ENCODE assay signal across 13 cellular contexts in the genomic region with DNA sequence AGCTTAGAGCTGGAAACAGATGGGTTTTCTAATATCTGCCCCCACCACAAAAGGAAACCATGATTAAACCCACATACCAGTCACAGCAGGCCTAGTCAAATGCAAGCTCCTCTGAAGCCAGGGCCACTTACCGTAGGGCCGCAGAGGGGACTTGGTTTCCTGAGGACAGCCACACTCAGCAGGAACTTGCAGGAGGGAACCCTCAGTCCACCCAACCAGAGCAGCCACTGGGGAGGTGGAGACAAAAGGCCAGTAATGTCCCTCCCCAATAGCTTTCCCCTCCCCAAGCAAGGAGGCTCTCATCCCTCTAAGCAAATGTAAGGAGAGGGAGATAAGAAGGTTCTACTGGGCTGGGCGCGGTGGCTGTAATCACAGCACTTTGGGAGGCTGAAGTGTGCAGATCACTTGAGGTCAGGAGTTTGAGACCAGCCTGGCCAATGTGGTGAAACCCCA.
A peak's percentile ranks its signal among the peaks of the same experiment; 100 is the strongest.
DNase-seq lines count a peak whose midpoint lies in the region; ATAC-seq and TF ChIP-seq lines count a peak whose summit lies in the region.
"Had no signal": no experiment of that assay in that cellular context is flagged by ENCODE, and none has a peak within 500 bp of the region (broad histone marks: within the 10 kb centered on the region; RNA-seq: fewer than 3 reads in every experiment).

No MANE protein-coding gene starts in this region.

- H3K4me3 Mint-ChIP-seq in WTC11: no peak overlapping the region
- no peak overlapping the region for H3K4me3 Mint-ChIP-seq in HFFc6

- H3K36me3 Mint-ChIP-seq in WTC11 (0 out of 2 replicates have a peak, but pooled peaks cover 3% of the 10 kb centered on the region), HFFc6 (ENCODE audit: low read depth) (no peaks in the 10 kb centered on the region)

- H3K9me3 ChIP-seq in HUES48 (ENCODE audit: control insufficient read depth, insufficient read depth, low read length): no peaks in the 10 kb centered on the region
- H3K9me3 ChIP-seq in psoas muscle: no peaks in the 10 kb centered on the region
- H3K9me3 ChIP-seq: BE2C, spleen had no signal

- H3K9me3 Mint-ChIP-seq in WTC11 (no peaks in the 10 kb centered on the region), HFFc6 (no peaks in the 10 kb centered on the region)

- H3K27me3 Mint-ChIP-seq in WTC11 (ENCODE audit: low read depth): no peaks in the 10 kb centered on the region
- no peaks in the 10 kb centered on the region; the same call in 1 of the 2 replicates for H3K27me3 Mint-ChIP-seq in HFFc6 (ENCODE audit: insufficient read depth)

- H3K4me1 ChIP-seq in HUES48 (ENCODE audit: control insufficient read depth, insufficient read depth, low read length): peaks cover 22% of the 10 kb centered on the region
- no peaks in the 10 kb centered on the region for H3K4me1 ChIP-seq in psoas muscle
- H3K4me1 ChIP-seq: BE2C had no signal

- POLR2A ChIA-PET in WTC11 (lab: Charles Lee): interaction anchor here (0.6 kb wide), 1 partner anchor 18 kb away, joined by 3 read pairs; no protein-coding TSS in a partner anchor

- 93 to 96% (median 95%) methylated on average over 4 of the region's 4 CpGs for WGBS in psoas muscle, 3 donors

- CTCF ChIA-PET in WTC11 (lab: Charles Lee): interaction anchor here (1.8 kb wide), 1 partner anchor 26 kb away, joined by 5 read pairs; no protein-coding TSS in a partner anchor

- TF ChIP-seq CTCF in WTC11 (IDR thresholded peaks at IDR 0.05) (no peak), HFFc6 (IDR thresholded peaks at IDR 0.05) (no peak), psoas muscle (IDR thresholded peaks at IDR 0.05) (no peak)

- H3K4me1 Mint-ChIP-seq in WTC11: peaks cover 61% of the 10 kb centered on the region
- peaks cover 8% of the 10 kb centered on the region for H3K4me1 Mint-ChIP-seq in HFFc6 (ENCODE audit: low read depth)

- intact Hi-C loops in psoas muscle (cut with DNase I): loop anchor here in 1 of 2 donors (10.0 kb wide), 1 partner anchor 647 kb away; no protein-coding TSS in a partner anchor

- H3K27ac Mint-ChIP-seq in WTC11 (peak overlapping the region; percentile 59), HFFc6 (no peak overlapping the region)

- no peaks in the 10 kb centered on the region for H3K36me3 ChIP-seq in HUES48 (ENCODE audit: control insufficient read depth, insufficient read depth, low read length)
- H3K36me3 ChIP-seq in psoas muscle (ENCODE audit: insufficient read depth in 1 of 2, low read depth in 1 of 2): no peaks in the 10 kb centered on the region
- H3K36me3 ChIP-seq: BE2C, spleen had no signal

- H3K27me3 ChIP-seq in HUES48 (ENCODE audit: control insufficient read depth, insufficient read depth, low read length): no peaks in the 10 kb centered on the region
- H3K27me3 ChIP-seq in psoas muscle (ENCODE audit: insufficient read depth in 3 of 3, low read length in 2 of 3): no peaks in the 10 kb centered on the region
- H3K27me3 ChIP-seq: BE2C, spleen had no signal

- H3K4me3 ChIP-seq in HUES48 (ENCODE audit: low read depth, low read length) (no peak overlapping the region), psoas muscle (no peak overlapping the region)
- H3K4me3 ChIP-seq: spleen had no signal

- ATAC-seq in WTC11 (peak; percentile 87), psoas muscle (no peak), GM21360 (IDR thresholded peaks at IDR 0.05; ENCODE audit: unreplicated experiment) (no peak)
- ATAC-seq: Panc1 had no signal

- peak; percentile 60 for DNase-seq in CMK (ENCODE audit: low read depth)
- DNase-seq in WTC11 (ENCODE audit: low spot score): peak; percentile 44
- DNase-seq in iPS-NIHi11 (ENCODE audit: low spot score): peak; percentile 61
- DNase-seq in HFFc6: no peak
- DNase-seq in HuH-7 (ENCODE audit: low spot score): no peak
- no peak for DNase-seq in psoas muscle
- DNase-seq: activated CD4-positive, CD25-positive, alpha-beta regulatory T cell; BE2C; Karpas-422; spleen had no signal

- peak overlapping the region; percentile 71 for H3K27ac ChIP-seq in HUES48 (ENCODE audit: low read depth, low read length)
- H3K27ac ChIP-seq in psoas muscle: no peak overlapping the region
- H3K27ac ChIP-seq: spleen had no signal

- H3K9ac ChIP-seq in HUES48 (ENCODE audit: low read depth, low read length): no peak overlapping the region

TF ChIP-seq in WTC11, 78 proteins besides CTCF, POLR2A, EP300 and RAD21:
- TF ChIP-seq, protein P1, sequence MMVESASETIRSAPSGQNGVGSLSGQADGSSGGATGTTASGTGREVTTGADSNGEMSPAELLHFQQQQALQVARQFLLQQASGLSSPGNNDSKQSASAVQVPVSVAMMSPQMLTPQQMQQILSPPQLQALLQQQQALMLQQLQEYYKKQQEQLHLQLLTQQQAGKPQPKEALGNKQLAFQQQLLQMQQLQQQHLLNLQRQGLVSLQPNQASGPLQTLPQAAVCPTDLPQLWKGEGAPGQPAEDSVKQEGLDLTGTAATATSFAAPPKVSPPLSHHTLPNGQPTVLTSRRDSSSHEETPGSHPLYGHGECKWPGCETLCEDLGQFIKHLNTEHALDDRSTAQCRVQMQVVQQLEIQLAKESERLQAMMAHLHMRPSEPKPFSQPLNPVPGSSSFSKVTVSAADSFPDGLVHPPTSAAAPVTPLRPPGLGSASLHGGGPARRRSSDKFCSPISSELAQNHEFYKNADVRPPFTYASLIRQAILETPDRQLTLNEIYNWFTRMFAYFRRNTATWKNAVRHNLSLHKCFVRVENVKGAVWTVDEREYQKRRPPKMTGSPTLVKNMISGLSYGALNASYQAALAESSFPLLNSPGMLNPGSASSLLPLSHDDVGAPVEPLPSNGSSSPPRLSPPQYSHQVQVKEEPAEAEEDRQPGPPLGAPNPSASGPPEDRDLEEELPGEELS (CRISPR knock-in tag; IDR thresholded peaks at IDR 0.05): peak; percentile 46; the same call in 1 of the 2 replicates
- TF ChIP-seq, protein P2, sequence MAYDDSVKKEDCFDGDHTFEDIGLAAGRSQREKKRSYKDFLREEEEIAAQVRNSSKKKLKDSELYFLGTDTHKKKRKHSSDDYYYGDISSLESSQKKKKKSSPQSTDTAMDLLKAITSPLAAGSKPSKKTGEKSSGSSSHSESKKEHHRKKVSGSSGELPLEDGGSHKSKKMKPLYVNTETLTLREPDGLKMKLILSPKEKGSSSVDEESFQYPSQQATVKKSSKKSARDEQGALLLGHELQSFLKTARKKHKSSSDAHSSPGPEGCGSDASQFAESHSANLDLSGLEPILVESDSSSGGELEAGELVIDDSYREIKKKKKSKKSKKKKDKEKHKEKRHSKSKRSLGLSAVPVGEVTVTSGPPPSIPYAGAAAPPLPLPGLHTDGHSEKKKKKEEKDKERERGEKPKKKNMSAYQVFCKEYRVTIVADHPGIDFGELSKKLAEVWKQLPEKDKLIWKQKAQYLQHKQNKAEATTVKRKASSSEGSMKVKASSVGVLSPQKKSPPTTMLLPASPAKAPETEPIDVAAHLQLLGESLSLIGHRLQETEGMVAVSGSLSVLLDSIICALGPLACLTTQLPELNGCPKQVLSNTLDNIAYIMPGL (CRISPR knock-in tag; IDR thresholded peaks at IDR 0.05): no peak
- peak; percentile 53 for TF ChIP-seq ZNF423 (CRISPR knock-in tag; IDR thresholded peaks at IDR 0.05)
- TF ChIP-seq SP1 (CRISPR knock-in tag; conservative IDR thresholded peaks at IDR 0.05): peak; percentile 56; the same call in 1 of the 2 replicates
- TF ChIP-seq TEAD1 (CRISPR knock-in tag; IDR thresholded peaks at IDR 0.05): peak; percentile 90; the same call in 1 of the 2 replicates
- peak; percentile 65; the same call in 1 of the 2 replicates for TF ChIP-seq ETV6 (CRISPR knock-in tag; IDR thresholded peaks at IDR 0.05)
- TF ChIP-seq, protein P3, sequence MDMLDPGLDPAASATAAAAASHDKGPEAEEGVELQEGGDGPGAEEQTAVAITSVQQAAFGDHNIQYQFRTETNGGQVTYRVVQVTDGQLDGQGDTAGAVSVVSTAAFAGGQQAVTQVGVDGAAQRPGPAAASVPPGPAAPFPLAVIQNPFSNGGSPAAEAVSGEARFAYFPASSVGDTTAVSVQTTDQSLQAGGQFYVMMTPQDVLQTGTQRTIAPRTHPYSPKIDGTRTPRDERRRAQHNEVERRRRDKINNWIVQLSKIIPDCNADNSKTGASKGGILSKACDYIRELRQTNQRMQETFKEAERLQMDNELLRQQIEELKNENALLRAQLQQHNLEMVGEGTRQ (CRISPR knock-in tag; IDR thresholded peaks at IDR 0.05): no peak

Comparison
In these comparisons a context has a peak if more than half of its experiments do, and no peak if none do; other contexts are left out.
1. DNase-seq: peak in CMK (single experiment), WTC11 (single experiment) and iPS-NIHi11 (single experiment); none in HFFc6 (single experiment), HuH-7 (single experiment) and psoas muscle (0 of 2).